ENCODE assay signal across 19 cellular contexts in the genomic region with DNA sequence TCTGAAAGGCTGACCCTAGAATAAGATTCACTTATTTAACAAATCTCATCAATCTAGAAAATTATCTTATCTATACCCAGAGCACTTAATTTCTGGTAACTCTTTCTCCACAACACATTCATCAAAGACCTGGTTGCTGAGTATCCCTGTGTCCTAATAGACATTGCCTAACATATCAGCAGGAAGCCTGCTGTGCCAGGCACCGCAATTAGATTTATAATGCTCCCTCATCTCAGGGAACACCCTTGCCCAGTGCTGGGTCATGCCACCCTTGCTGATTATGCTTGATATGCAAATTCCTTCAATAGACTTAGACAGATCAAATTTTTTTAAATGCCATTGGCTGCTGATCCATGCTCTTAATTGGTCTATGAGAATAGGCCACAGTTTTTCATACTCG. TPM values are rescaled to one million over a fixed set of nuclear protein-coding genes. Genes with fewer than 3 reads are reported as not detected.
DNase-seq lines count a peak whose midpoint lies in the region; ATAC-seq, FAIRE-seq and TF ChIP-seq lines count a peak whose summit lies in the region.
"Had no signal": no experiment of that assay in that cellular context is flagged by ENCODE, and none has a peak within 500 bp of the region (broad histone marks: within the 10 kb centered on the region; RNA-seq: fewer than 3 reads in every experiment).

No MANE protein-coding gene starts in this region.

- no peak overlapping the region for H3K4me2 ChIP-seq in astrocyte (ENCODE audit: low read length)
- no peak overlapping the region for H3K4me2 ChIP-seq in parathyroid adenoma (ENCODE audit: low read length)
- H3K4me2 ChIP-seq: GM23338 had no signal

- ATAC-seq in GM21367 (IDR thresholded peaks at IDR 0.05; ENCODE audit: unreplicated experiment): no peak
- ATAC-seq: GM23338, HCT116 had no signal

- no peak overlapping the region for H3K4me3 ChIP-seq in astrocyte (ENCODE audit: insufficient read depth, low read depth, low read length)
- H3K4me3 ChIP-seq in parathyroid adenoma (ENCODE audit: low read depth, low read length): no peak overlapping the region
- H3K4me3 ChIP-seq: GM23338 had no signal

- H3K36me3 ChIP-seq in astrocyte (ENCODE audit: insufficient read depth, low read length) (no peaks in the 10 kb centered on the region), parathyroid adenoma (ENCODE audit: control insufficient read depth, insufficient read depth, low read length) (no peaks in the 10 kb centered on the region)

- no peak overlapping the region for H3K27ac Mint-ChIP-seq in astrocyte (ENCODE audit: unreplicated experiment)
- no peak overlapping the region for H3K27ac Mint-ChIP-seq in T-helper 2 cell treated with Interferon-gamma antibody and Interleukin-4, amounts not matched to agents 5 μg/mL and 100 μg/mL, for 36 hours
- H3K27ac Mint-ChIP-seq: CD4-positive, alpha-beta memory T cell; GM23338; H9 had no signal

- H2AFZ ChIP-seq in astrocyte (ENCODE audit: low read depth, low read length) (no peak overlapping the region), parathyroid adenoma (peak overlapping the region; percentile 3)
- H2AFZ ChIP-seq: GM23338 had no signal

- H3K27ac ChIP-seq in astrocyte (ENCODE audit: low read depth, low read length) (no peak overlapping the region), parathyroid adenoma (no peak overlapping the region)

- H4K20me1 ChIP-seq in astrocyte (ENCODE audit: insufficient read depth, low read length): no peaks in the 10 kb centered on the region

- H3K4me3 Mint-ChIP-seq in astrocyte (ENCODE audit: unreplicated experiment): no peak overlapping the region
- no peak overlapping the region for H3K4me3 Mint-ChIP-seq in T-helper 2 cell treated with Interferon-gamma antibody and Interleukin-4, amounts not matched to agents 5 μg/mL and 100 μg/mL, for 36 hours
- H3K4me3 Mint-ChIP-seq: CD4-positive, alpha-beta memory T cell; GM23338; H9 had no signal

- no peaks in the 10 kb centered on the region for H3K9me3 ChIP-seq in astrocyte (ENCODE audit: insufficient read depth, low read depth, low read length)
- H3K9me3 ChIP-seq in parathyroid adenoma (ENCODE audit: control insufficient read depth, low read length): no peaks in the 10 kb centered on the region
- H3K9me3 ChIP-seq: Caco-2 had no signal

- H3K79me2 ChIP-seq in astrocyte (ENCODE audit: insufficient read depth, low read length) (no peaks in the 10 kb centered on the region), parathyroid adenoma (no peaks in the 10 kb centered on the region)

- no peaks in the 10 kb centered on the region for H3K9me3 Mint-ChIP-seq in astrocyte (ENCODE audit: unreplicated experiment)
- H3K9me3 Mint-ChIP-seq in T-helper 2 cell treated with Interferon-gamma antibody and Interleukin-4, amounts not matched to agents 5 μg/mL and 100 μg/mL, for 36 hours: no peaks in the 10 kb centered on the region
- H3K9me3 Mint-ChIP-seq: GM23338, H9 had no signal

- no peak for TF ChIP-seq CTCF in astrocyte (IDR thresholded peaks at IDR 0.05; ENCODE audit: insufficient read depth, low read depth, low read length)
- TF ChIP-seq CTCF in parathyroid adenoma (IDR thresholded peaks at IDR 0.05): no peak

- peaks cover 5% of the 10 kb centered on the region for H3K4me1 Mint-ChIP-seq in astrocyte (ENCODE audit: low read depth, unreplicated experiment)
- no peaks in the 10 kb centered on the region for H3K4me1 Mint-ChIP-seq in T-helper 2 cell treated with Interferon-gamma antibody and Interleukin-4, amounts not matched to agents 5 μg/mL and 100 μg/mL, for 36 hours (ENCODE audit: low read depth)
- H3K4me1 Mint-ChIP-seq: CD4-positive, alpha-beta memory T cell had no signal

- H3K36me3 Mint-ChIP-seq in astrocyte (ENCODE audit: low read depth, unreplicated experiment): no peaks in the 10 kb centered on the region
- no peaks in the 10 kb centered on the region for H3K36me3 Mint-ChIP-seq in T-helper 2 cell treated with Interferon-gamma antibody and Interleukin-4, amounts not matched to agents 5 μg/mL and 100 μg/mL, for 36 hours (ENCODE audit: low read depth)
- H3K36me3 Mint-ChIP-seq: CD4-positive, alpha-beta memory T cell had no signal

- DNase-seq in NCI-H226 (peak; percentile 50), astrocyte (ENCODE audit: low read depth) (peak; percentile 2), NCI-H146 (lab: John Stamatoyannopoulos, UW) (no peak)
- DNase-seq in T-helper 2 cell treated with Interferon-gamma antibody and Interleukin-4, amounts not matched to agents 5 μg/mL and 100 μg/mL, for 36 hours (ENCODE audit: low spot score): no peak
- DNase-seq: C1 segment of cervical spinal cord; Caco-2; CD4-positive, alpha-beta memory T cell; DMS153; DND-41; H9 had no signal

- H3K9ac ChIP-seq in astrocyte (ENCODE audit: low read length) (no peak overlapping the region), parathyroid adenoma (no peak overlapping the region)

- H3K27me3 Mint-ChIP-seq in astrocyte (ENCODE audit: low read depth, unreplicated experiment): no peaks in the 10 kb centered on the region
- H3K27me3 Mint-ChIP-seq in T-helper 2 cell treated with Interferon-gamma antibody and Interleukin-4, amounts not matched to agents 5 μg/mL and 100 μg/mL, for 36 hours (ENCODE audit: low read depth): no peaks in the 10 kb centered on the region

- H3K27me3 ChIP-seq in astrocyte (ENCODE audit: insufficient read depth, low read length) (no peaks in the 10 kb centered on the region), parathyroid adenoma (ENCODE audit: control insufficient read depth, insufficient read depth, low read length) (no peaks in the 10 kb centered on the region)

- peaks cover 11% of the 10 kb centered on the region for H3K4me1 ChIP-seq in astrocyte (ENCODE audit: insufficient read depth, low read length)
- peaks cover 8% of the 10 kb centered on the region for H3K4me1 ChIP-seq in parathyroid adenoma
- H3K4me1 ChIP-seq: Caco-2 had no signal

- FAIRE-seq in astrocyte (lab: Jason Lieb, UNC): no peak
- FAIRE-seq: G401.6, GM12892 had no signal

RNA-seq across cellular contexts. Expression of a gene that starts 3.8 kb away (rescaled TPM):
- 0.05 TPM in 1 of 2 replicates, not detected in the other for total RNA-seq in astrocyte
- total RNA-seq: A172; A673; Caco-2; CD4-positive, alpha-beta memory T cell; GM23338; H4; H9 had no signal

RNA-seq across cellular contexts. Expression of a gene that starts 54.9 kb away (rescaled TPM):
- total RNA-seq in astrocyte: not detected in 2 replicates
- total RNA-seq: A172; A673; Caco-2; CD4-positive, alpha-beta memory T cell; GM23338; H4; H9 had no signal

Comparison
In these comparisons a context has a peak if more than half of its experiments do, and no peak if none do; other contexts are left out.
1. DNase-seq: peak in NCI-H226 (single experiment) and astrocyte (single experiment); none in T-helper 2 cell treated with Interferon-gamma antibody and Interleukin-4, amounts not matched to agents 5 μg/mL and 100 μg/mL, for 36 hours (single experiment) and NCI-H146 (single experiment).